8 cellular contexts compared by ENCODE assay signal in the genomic region with DNA sequence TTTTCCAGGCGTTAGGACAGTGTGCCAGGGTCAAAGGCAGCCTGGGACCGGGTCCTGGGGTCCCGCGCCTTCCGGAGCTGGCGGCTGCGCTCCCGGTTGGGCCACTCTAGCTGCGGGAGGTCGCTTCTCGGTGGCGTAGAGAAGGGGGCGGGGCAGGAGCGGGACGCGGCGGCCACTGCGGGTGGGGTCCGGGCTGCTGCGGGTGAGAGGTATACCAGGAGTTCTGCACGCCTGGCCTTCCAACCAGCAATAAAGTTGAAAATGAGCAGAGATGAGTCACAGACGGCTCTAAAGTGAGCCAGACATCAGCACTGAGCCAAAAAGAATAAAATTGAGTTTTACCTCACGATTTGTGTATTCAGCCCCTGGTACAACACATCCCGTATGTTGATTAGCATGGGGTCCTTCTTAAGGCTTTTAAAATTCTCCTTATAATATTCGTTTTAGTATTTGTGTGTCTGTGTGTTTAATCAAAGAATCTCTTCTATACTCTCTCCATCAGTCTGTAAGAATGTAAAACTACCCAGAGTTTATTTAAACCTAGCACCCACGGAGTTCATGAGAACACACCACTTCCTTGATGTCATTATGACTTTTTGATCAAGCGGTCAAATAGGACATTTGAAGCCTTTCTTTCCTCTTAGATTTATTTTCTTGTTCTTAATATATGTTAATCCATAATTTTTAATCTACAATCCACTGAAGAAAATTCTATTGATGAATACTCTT. TPM values are rescaled to one million over a fixed set of nuclear protein-coding genes. Genes with fewer than 3 reads are reported as not detected.
DNase-seq lines count a peak whose midpoint lies in the region; ATAC-seq, FAIRE-seq and TF ChIP-seq lines count a peak whose summit lies in the region.

A gene (minus strand): TSS at position 108 of the 729 bp plus-strand sequence. CDS start 107 bp downstream, at position 1.

- ATAC-seq in GM19324 (IDR thresholded peaks at IDR 0.05; ENCODE audit: low FRiP score, unreplicated experiment), result no peak

- H2BK120ac ChIP-seq in mesendoderm (ENCODE audit: low read depth, low read length), result no peak within 1 kb of the TSS

- no peaks in the 10 kb centered on the region for H4K20me1 ChIP-seq in hepatocyte (ENCODE audit: insufficient read depth, poor library complexity, severe bottlenecking)

- H3K4me2 ChIP-seq in hepatocyte, result peak within 1 kb of the TSS; percentile 54
- H3K4me2 ChIP-seq in mesendoderm (ENCODE audit: low read length), result no peak within 1 kb of the TSS

- WGBS in hepatocyte (ENCODE audit: low lambda C conversion rate, missing lambda C conversion rate), result 81% methylated on average over 20 of the region's 27 CpGs
- WGBS in mesendoderm (ENCODE audit: extremely low coverage, insufficient coverage, low lambda C conversion rate), result no CpG with 5 or more reads among the region's 27 CpGs

- no peaks in the 10 kb centered on the region for H3K79me1 ChIP-seq in mesendoderm (ENCODE audit: low read length)

- H3K4me1 ChIP-seq in hepatocyte (ENCODE audit: insufficient read depth), result no peaks in the 10 kb centered on the region
- no peaks in the 10 kb centered on the region for H3K4me1 ChIP-seq in mesendoderm (ENCODE audit: control insufficient read depth, low read depth, low read length)

- H2BK15ac ChIP-seq in mesendoderm (replicated peaks; ENCODE audit: low read depth), result no peak within 1 kb of the TSS

- no peak; the same call in 1 of the 2 replicates for TF ChIP-seq POLR2A in H54 (IDR thresholded peaks at IDR 0.05; ENCODE audit: low read depth, low read length)

- no peak within 1 kb of the TSS for H4K8ac ChIP-seq in mesendoderm (ENCODE audit: low read depth, low read length)

- no peaks in the 10 kb centered on the region for H3K79me2 ChIP-seq in hepatocyte
- no peaks in the 10 kb centered on the region for H3K79me2 ChIP-seq in mesendoderm (ENCODE audit: control insufficient read depth, insufficient read depth, low read length)

- no peak within 1 kb of the TSS for H2BK5ac ChIP-seq in mesendoderm (ENCODE audit: low read length)

- H3K23ac ChIP-seq in mesendoderm (ENCODE audit: low read length), result no peak within 1 kb of the TSS

- no peak within 1 kb of the TSS for H3K56ac ChIP-seq in mesendoderm (ENCODE audit: low read length)

- H3K9me2 ChIP-seq in hepatocyte (replicated peaks; ENCODE audit: insufficient read depth), result no peaks in the 10 kb centered on the region

- FAIRE-seq in H54 (lab: Jason Lieb, UNC), result peak; percentile 81

- no peak within 1 kb of the TSS for H3K4ac ChIP-seq in mesendoderm (ENCODE audit: low read depth, low read length)

- H3K9ac ChIP-seq in mesendoderm (ENCODE audit: low read length), result no peak within 1 kb of the TSS

- TF ChIP-seq CTCF in hepatocyte (IDR thresholded peaks at IDR 0.05; ENCODE audit: poor library complexity), result no peak

- H3K27me3 ChIP-seq in hepatocyte (no peaks in the 10 kb centered on the region), mesendoderm (ENCODE audit: insufficient read depth, low read length, poor library complexity) (no peaks in the 10 kb centered on the region)

- no peaks in the 10 kb centered on the region for H3K9me3 ChIP-seq in hepatocyte (ENCODE audit: low read depth)

- no peak within 1 kb of the TSS for H4K5ac ChIP-seq in mesendoderm (ENCODE audit: low read length)

- H2AFZ ChIP-seq in hepatocyte, result no peak within 1 kb of the TSS

- H3K36me3 ChIP-seq in hepatocyte (replicated peaks; ENCODE audit: insufficient read depth, low read depth) (no peaks in the 10 kb centered on the region), mesendoderm (ENCODE audit: control insufficient read depth, insufficient read depth, low read length) (no peaks in the 10 kb centered on the region)

- H2AK5ac ChIP-seq in mesendoderm (ENCODE audit: low read length), result no peak within 1 kb of the TSS

- H3K4me3 ChIP-seq in hepatocyte (no peak within 1 kb of the TSS), skeletal muscle cell (ENCODE audit: low read depth, low read length) (peak within 1 kb of the TSS; percentile 48), mesendoderm (ENCODE audit: low read length) (no peak within 1 kb of the TSS)

- DNase-seq in H54 (ENCODE audit: insufficient read length, low spot score) (peak; percentile 44), NOMO-1 treated with DMSO at 0.1 percent for 48 hours (lab: John Stamatoyannopoulos, UW; ENCODE audit: unreplicated experiment) (peak; percentile 42), amniotic epithelial cell (ENCODE audit: low read depth) (peak; percentile 30), hepatocyte (ENCODE audit: low spot score) (peak; percentile 6), skeletal muscle cell (ENCODE audit: low read depth) (peak; percentile 18), mesendoderm (no peak), islet precursor cell (no peak)

- H3K27ac ChIP-seq in hepatocyte (no peak within 1 kb of the TSS), mesendoderm (ENCODE audit: low read depth, low read length) (no peak within 1 kb of the TSS)

- no peak within 1 kb of the TSS for H3K18ac ChIP-seq in mesendoderm (ENCODE audit: low read length)

RNA-seq across cellular contexts. Expression of the gene that starts here (rescaled TPM):
- 0.30 TPM in 1 of 2 replicates, not detected in the other for total RNA-seq in hepatocyte
- polyA plus RNA-seq in hepatocyte, result not detected in 2 replicates
- polyA plus RNA-seq in mesendoderm (2013, experiment 1 of 2), result 0.06 TPM
- polyA plus RNA-seq in mesendoderm (2013, experiment 2 of 2), result 0.07 TPM

Comparison
In these comparisons a context has a peak if more than half of its experiments do, and no peak if none do; other contexts are left out.
1. Peak in DNase-seq and H3K4me2 ChIP-seq in hepatocyte; RNA of the gene not detected or under 1 TPM.
2. DNase-seq: peak in H54 (single experiment), NOMO-1 treated with DMSO at 0.1 percent for 48 hours (single experiment), amniotic epithelial cell (single experiment) and skeletal muscle cell (single experiment); none in mesendoderm (single experiment) and islet precursor cell (single experiment).